Comparison of ENCODE assay signal across 8 cellular contexts in genomic region chr10:76547352-76547972, GRCh38.
DNase-seq lines count a peak whose midpoint lies in the region; ATAC-seq, FAIRE-seq and TF ChIP-seq lines count a peak whose summit lies in the region.

No MANE protein-coding gene starts in this region.

- H3K4me1 ChIP-seq in Loucy (ENCODE audit: insufficient read depth, low read length, poor library complexity, severe bottlenecking) = no peaks in the 10 kb centered on the region
- H3K4me1 ChIP-seq in cardiac muscle cell (ENCODE audit: low read depth) = peaks cover 55% of the 10 kb centered on the region
- no peaks in the 10 kb centered on the region for H3K4me1 ChIP-seq in psoas muscle

- H3F3A ChIP-seq in Loucy (ENCODE audit: low read depth) = no peaks in the 10 kb centered on the region

- H4K20me1 ChIP-seq in Loucy (ENCODE audit: insufficient read depth, low read length, poor library complexity, severe bottlenecking) = no peaks in the 10 kb centered on the region

- H3K9me2 ChIP-seq in Loucy (replicated peaks; ENCODE audit: low read depth, low read length) = no peaks in the 10 kb centered on the region

- no peaks in the 10 kb centered on the region for H3K36me3 Mint-ChIP-seq in activated naive CD8-positive, alpha-beta T cell treated with anti-CD3 and anti-CD28 coated beads for 36 hours

- H3K9ac ChIP-seq in Loucy (ENCODE audit: low read depth, low read length, poor library complexity, severe bottlenecking) = no peak overlapping the region

- intact Hi-C loops in psoas muscle (cut with DNase I) = loop anchor here (5.0 to 10.0 kb wide), 4 partner anchors 243 to 1150 kb away; partner anchors contain the start of gene ZNF503 (in 1 of the 2)

- ATAC-seq in GM21528 (IDR thresholded peaks at IDR 0.05; ENCODE audit: low FRiP score, unreplicated experiment) = peak; percentile 63
- peak in 3 of 4 donors; percentile 65 to 75 (median 71) for ATAC-seq in psoas muscle

- TF ChIP-seq CTCF in Loucy (conservative IDR thresholded peaks at IDR 0.05; ENCODE audit: low read length) (peak; percentile 81), cardiac muscle cell (IDR thresholded peaks at IDR 0.05; ENCODE audit: low read depth, low read length) (peak; percentile 82), psoas muscle (IDR thresholded peaks at IDR 0.05) (peak; percentile 85)

- H3K27me3 ChIP-seq in Loucy (ENCODE audit: insufficient read depth, low read length, poor library complexity, severe bottlenecking) = no peaks in the 10 kb centered on the region
- no peaks in the 10 kb centered on the region for H3K27me3 ChIP-seq in cardiac muscle cell
- no peaks in the 10 kb centered on the region for H3K27me3 ChIP-seq in psoas muscle (ENCODE audit: insufficient read depth in 3 of 3, low read length in 2 of 3)

- no peaks in the 10 kb centered on the region for H3K4me1 Mint-ChIP-seq in activated naive CD8-positive, alpha-beta T cell treated with anti-CD3 and anti-CD28 coated beads for 36 hours

- FAIRE-seq in RCC 7860 (lab: Jason Lieb, UNC) = peak; percentile 78

- no peaks in the 10 kb centered on the region for H3K9me3 ChIP-seq in Loucy (ENCODE audit: insufficient read depth, low read depth, low read length)
- H3K9me3 ChIP-seq in cardiac muscle cell (ENCODE audit: low read depth) = no peaks in the 10 kb centered on the region
- H3K9me3 ChIP-seq in psoas muscle = no peaks in the 10 kb centered on the region

- H3K79me2 ChIP-seq in Loucy (ENCODE audit: insufficient read depth, low read length) = no peaks in the 10 kb centered on the region

- no peak overlapping the region for H3K4me3 ChIP-seq in Loucy (ENCODE audit: low read length, poor library complexity, severe bottlenecking)
- no peak overlapping the region for H3K4me3 ChIP-seq in cardiac muscle cell
- H3K4me3 ChIP-seq in psoas muscle = no peak overlapping the region

- 31 to 33% (median 33%) methylated on average over 11 of the region's 11 CpGs for WGBS in psoas muscle, 3 donors

- H3K4me2 ChIP-seq in Loucy (ENCODE audit: low read depth, low read length, poor library complexity, severe bottlenecking) = peak overlapping the region; percentile 32

- DNase-seq in DMS 273 (lab: John Stamatoyannopoulos, UW; ENCODE audit: unreplicated experiment) = peak; percentile 89
- DNase-seq in RCC 7860 (ENCODE audit: low spot score) = peak; percentile 61
- peak; percentile 49 for DNase-seq in activated naive CD8-positive, alpha-beta T cell treated with anti-CD3 and anti-CD28 coated beads for 36 hours
- peak; percentile 87 to 91 for DNase-seq in cardiac muscle cell (ENCODE audit: low read depth in 1 of 2, low spot score in 1 of 2)
- DNase-seq in psoas muscle = peak; percentile 62 to 75
- no peak for DNase-seq in cortex of kidney (lab: John Stamatoyannopoulos, UW)

- H3K4me3 Mint-ChIP-seq in activated naive CD8-positive, alpha-beta T cell treated with anti-CD3 and anti-CD28 coated beads for 36 hours = no peak overlapping the region

- H3K9me3 Mint-ChIP-seq in activated naive CD8-positive, alpha-beta T cell treated with anti-CD3 and anti-CD28 coated beads for 36 hours = no peaks in the 10 kb centered on the region

- H3K27ac ChIP-seq in cardiac muscle cell (no peak overlapping the region), psoas muscle (no peak overlapping the region)

- H3K27me3 Mint-ChIP-seq in activated naive CD8-positive, alpha-beta T cell treated with anti-CD3 and anti-CD28 coated beads for 36 hours = peaks cover 11% of the 10 kb centered on the region

- H2AFZ ChIP-seq in Loucy (ENCODE audit: low read length) = peak overlapping the region; percentile 94

- H3K27ac Mint-ChIP-seq in activated naive CD8-positive, alpha-beta T cell treated with anti-CD3 and anti-CD28 coated beads for 36 hours = no peak overlapping the region

- H3K36me3 ChIP-seq in Loucy (ENCODE audit: insufficient read depth, low read length) (no peaks in the 10 kb centered on the region), cardiac muscle cell (no peaks in the 10 kb centered on the region), psoas muscle (ENCODE audit: insufficient read depth in 1 of 2, low read depth in 1 of 2) (no peaks in the 10 kb centered on the region)
